In genomic region chr3:61903931-61904657, GRCh38 we compare ENCODE assay signal across 9 cellular contexts.
DNase-seq lines count a peak whose midpoint lies in the region; ATAC-seq and TF ChIP-seq lines count a peak whose summit lies in the region.
"Had no signal": no experiment of that assay in that cellular context is flagged by ENCODE, and none has a peak within 500 bp of the region (broad histone marks: within the 10 kb centered on the region; RNA-seq: fewer than 3 reads in every experiment).

No MANE protein-coding gene starts in this region.

- DNase-seq in NCI-H1092 treated with DMSO at 0.1 percent for 48 hours (lab: John Stamatoyannopoulos, UW) (peak; percentile 41), NCI-H1092 (lab: John Stamatoyannopoulos, UW) (no peak), NCI-H524 (lab: John Stamatoyannopoulos, UW) (peak; percentile 42 to 67), foreskin keratinocyte (peak; percentile 43 to 60), COR-L47 (lab: John Stamatoyannopoulos, UW) (no peak)
- no peak for DNase-seq in stimulated activated naive CD4-positive, alpha-beta T cell treated with Interleukin-2 at 50 U/mL for 16 hours (lab: John Stamatoyannopoulos, UW)
- DNase-seq in activated CD4-positive, alpha-beta T cell treated with anti-CD3 and anti-CD28 coated beads, Interleukin-2, amount 10 ng/mL, durations not matched to agents 24 days and 14 days = no peak

- H3K9ac ChIP-seq in skeletal muscle satellite cell (ENCODE audit: low read depth, low read length) = no peak overlapping the region

- H3K9me3 Mint-ChIP-seq in activated CD4-positive, alpha-beta T cell treated with anti-CD3 and anti-CD28 coated beads, Interleukin-2, amount 10 ng/mL, durations not matched to agents 24 days and 14 days = no peaks in the 10 kb centered on the region

- H3K36me3 Mint-ChIP-seq in activated CD4-positive, alpha-beta T cell treated with anti-CD3 and anti-CD28 coated beads, Interleukin-2, amount 10 ng/mL, durations not matched to agents 24 days and 14 days (ENCODE audit: low read depth) = no peaks in the 10 kb centered on the region

- no peak overlapping the region for H3K27ac ChIP-seq in foreskin keratinocyte
- H3K27ac ChIP-seq: 22Rv1 had no signal

- intact Hi-C loops in activated CD4-positive, alpha-beta T cell treated with anti-CD3 and anti-CD28 coated beads, Interleukin-2, amount 10 ng/mL, durations not matched to agents 24 days and 14 days (cut with micrococcal nuclease) = no loop called here

- TF ChIP-seq CTCF in foreskin keratinocyte (conservative IDR thresholded peaks at IDR 0.05) = no peak

- H3K4me1 Mint-ChIP-seq in activated CD4-positive, alpha-beta T cell treated with anti-CD3 and anti-CD28 coated beads, Interleukin-2, amount 10 ng/mL, durations not matched to agents 24 days and 14 days = no peaks in the 10 kb centered on the region

- ATAC-seq in foreskin keratinocyte = peak; percentile 65

- H3K9me3 ChIP-seq in skeletal muscle satellite cell (replicated peaks; ENCODE audit: low read length) = no peaks in the 10 kb centered on the region

- H3K27me3 ChIP-seq in foreskin keratinocyte = peaks cover 7% of the 10 kb centered on the region
- no peaks in the 10 kb centered on the region for H3K27me3 ChIP-seq in skeletal muscle satellite cell (ENCODE audit: control insufficient read depth, insufficient read depth, low read length)

- H3K36me3 ChIP-seq in skeletal muscle satellite cell (ENCODE audit: insufficient read depth, low read length) = no peaks in the 10 kb centered on the region

- no peak overlapping the region for H3K4me3 Mint-ChIP-seq in activated CD4-positive, alpha-beta T cell treated with anti-CD3 and anti-CD28 coated beads, Interleukin-2, amount 10 ng/mL, durations not matched to agents 24 days and 14 days

- peak overlapping the region; percentile 7 for H3K4me2 ChIP-seq in skeletal muscle satellite cell (ENCODE audit: low read length)

- H3K27ac Mint-ChIP-seq in activated CD4-positive, alpha-beta T cell treated with anti-CD3 and anti-CD28 coated beads, Interleukin-2, amount 10 ng/mL, durations not matched to agents 24 days and 14 days = no peak overlapping the region

- no peak overlapping the region for H3K4me3 ChIP-seq in skeletal muscle satellite cell (ENCODE audit: low read length)

- H3K27me3 Mint-ChIP-seq in activated CD4-positive, alpha-beta T cell treated with anti-CD3 and anti-CD28 coated beads, Interleukin-2, amount 10 ng/mL, durations not matched to agents 24 days and 14 days = no peaks in the 10 kb centered on the region

- H3K4me1 ChIP-seq in foreskin keratinocyte = no peaks in the 10 kb centered on the region
- peaks cover 9% of the 10 kb centered on the region for H3K4me1 ChIP-seq in skeletal muscle satellite cell (ENCODE audit: control insufficient read depth, insufficient read depth, low read length)

Comparison
In these comparisons a context has a peak if more than half of its experiments do, and no peak if none do; other contexts are left out.
1. DNase-seq: peak in NCI-H1092 treated with DMSO at 0.1 percent for 48 hours (single experiment), NCI-H524 (2 of 2) and foreskin keratinocyte (2 of 2); none in NCI-H1092 (single experiment), stimulated activated naive CD4-positive, alpha-beta T cell treated with Interleukin-2 at 50 U/mL for 16 hours (single experiment), activated CD4-positive, alpha-beta T cell treated with anti-CD3 and anti-CD28 coated beads, Interleukin-2, amount 10 ng/mL, durations not matched to agents 24 days and 14 days (single experiment) and COR-L47 (single experiment).